ENCODE assay signal across 9 cellular contexts in the genomic region with DNA sequence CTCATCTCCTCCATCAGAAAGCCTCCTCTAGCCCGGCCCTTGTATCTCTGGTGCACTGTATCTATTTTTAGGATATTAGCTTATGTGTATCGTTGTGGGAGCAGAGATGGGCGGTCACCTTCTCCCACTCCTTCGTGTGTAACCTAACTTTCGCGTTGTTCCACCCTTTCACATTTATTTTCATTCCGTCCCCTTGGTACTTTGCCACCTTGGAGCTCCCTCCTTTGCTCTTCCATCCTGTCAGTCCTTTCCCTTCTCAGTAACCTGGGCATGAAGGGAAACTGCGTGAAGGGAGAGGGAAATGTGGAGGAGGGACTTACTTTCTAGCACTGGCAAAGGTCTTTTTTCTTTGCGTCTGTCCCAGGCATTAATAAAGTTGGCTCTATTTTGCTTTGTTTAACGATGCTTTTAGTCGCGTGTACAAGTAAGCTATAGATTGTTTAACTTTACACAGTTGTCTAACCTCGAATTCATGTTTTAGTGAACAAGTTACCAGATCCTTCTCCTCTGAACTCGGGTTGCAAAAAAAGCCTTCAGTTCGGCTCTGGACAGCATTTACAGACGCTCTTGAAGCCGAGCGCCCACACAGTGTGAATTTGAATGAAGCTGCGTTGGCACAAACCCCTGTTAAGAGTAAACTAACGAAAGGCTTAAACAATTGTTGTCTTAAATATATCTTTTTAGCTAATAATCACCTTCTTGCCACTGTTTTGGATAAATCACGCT. TPM values are rescaled to one million over a fixed set of nuclear protein-coding genes. Genes with fewer than 3 reads are reported as not detected.
DNase-seq lines count a peak whose midpoint lies in the region; ATAC-seq and TF ChIP-seq lines count a peak whose summit lies in the region.
"Had no signal": no experiment of that assay in that cellular context is flagged by ENCODE, and none has a peak within 500 bp of the region (broad histone marks: within the 10 kb centered on the region; RNA-seq: fewer than 3 reads in every experiment).

No MANE protein-coding gene starts in this region.

- H3K9me3 ChIP-seq in adipocyte (ENCODE audit: control insufficient read depth, low read length): no peaks in the 10 kb centered on the region
- H3K9me3 ChIP-seq in iPS DF 6.9 (ENCODE audit: control insufficient read depth, insufficient read depth, low read length): no peaks in the 10 kb centered on the region
- H3K9me3 ChIP-seq in skeletal muscle tissue (ENCODE audit: control insufficient read depth in 3 of 3, low read length in 3 of 3): no peaks in the 10 kb centered on the region
- no peaks in the 10 kb centered on the region for H3K9me3 ChIP-seq in WERI-Rb-1 (ENCODE audit: severe bottlenecking)

- H3K27me3 ChIP-seq in adipocyte (replicated peaks; ENCODE audit: control insufficient read depth, insufficient read depth, low read length) (peaks cover 48% of the 10 kb centered on the region), iPS DF 6.9 (ENCODE audit: control insufficient read depth, insufficient read depth, low read length) (peaks cover 42% of the 10 kb centered on the region), skeletal muscle tissue (ENCODE audit: control insufficient read depth in 3 of 3, insufficient read depth in 3 of 3, low read length in 3 of 3) (peaks cover 60 to 63% (median 62%) of the 10 kb centered on the region in 3 donors), WERI-Rb-1 (ENCODE audit: insufficient read depth, low read depth, severe bottlenecking) (peaks cover 25% of the 10 kb centered on the region)

- H3K27ac ChIP-seq in iPS DF 6.9 (ENCODE audit: low read length) (no peak overlapping the region), skeletal muscle tissue (ENCODE audit: low read depth, low read length) (no peak overlapping the region), WERI-Rb-1 (no peak overlapping the region)

- H3K4me3 ChIP-seq in adipocyte (ENCODE audit: low read length) (peak overlapping the region; percentile 36), iPS DF 6.9 (ENCODE audit: low read length) (peak overlapping the region; percentile 46; the same call in 1 of the 2 replicates), skeletal muscle tissue (ENCODE audit: low read length in 3 of 3) (peak overlapping the region in 2 of 3 donors; percentile 19 to 49), WERI-Rb-1 (ENCODE audit: low read depth, low read length) (no peak overlapping the region)

- H3K9ac ChIP-seq in adipocyte (ENCODE audit: low read length) (no peak overlapping the region), skeletal muscle tissue (ENCODE audit: low read depth in 1 of 3, low read length in 3 of 3) (no peak overlapping the region)

- no peak for TF ChIP-seq CTCF in WERI-Rb-1 (IDR thresholded peaks at IDR 0.05; ENCODE audit: low read depth, low read length)

- no CpG with 5 or more reads among the region's 21 CpGs for WGBS in iPS DF 6.9 (ENCODE audit: insufficient coverage, insufficient read length)

- H3K9me3 Mint-ChIP-seq in T-helper 1 cell treated with Interleukin-12 subunit alpha and Interleukin-12 subunit beta and Interleukin-4 antibody, amounts not matched to agents 30 μg/mL and 1 μg/mL, for 36 hours: no peaks in the 10 kb centered on the region

- H3K27ac Mint-ChIP-seq in T-helper 1 cell treated with Interleukin-12 subunit alpha and Interleukin-12 subunit beta and Interleukin-4 antibody, amounts not matched to agents 30 μg/mL and 1 μg/mL, for 36 hours: peak overlapping the region; percentile 74

- H3K36me3 ChIP-seq in adipocyte (ENCODE audit: control insufficient read depth, insufficient read depth, low read length, severe bottlenecking): no peaks in the 10 kb centered on the region
- no peaks in the 10 kb centered on the region for H3K36me3 ChIP-seq in iPS DF 6.9 (ENCODE audit: control insufficient read depth, insufficient read depth, low read length)
- H3K36me3 ChIP-seq in skeletal muscle tissue (ENCODE audit: control insufficient read depth in 3 of 3, insufficient read depth in 3 of 3, low read length in 3 of 3): no peaks in the 10 kb centered on the region
- no peaks in the 10 kb centered on the region for H3K36me3 ChIP-seq in WERI-Rb-1

- peaks cover 16% of the 10 kb centered on the region for H3K4me1 Mint-ChIP-seq in T-helper 1 cell treated with Interleukin-12 subunit alpha and Interleukin-12 subunit beta and Interleukin-4 antibody, amounts not matched to agents 30 μg/mL and 1 μg/mL, for 36 hours (ENCODE audit: low read depth)

- DNase-seq in T-helper 1 cell (no peak), adipocyte (ENCODE audit: low read depth) (peak; percentile 52), iPS DF 6.9 (ENCODE audit: low read depth, low spot score) (no peak), WERI-Rb-1 (no peak), T-helper 9 cell (no peak)

- peaks cover 6% of the 10 kb centered on the region for H3K36me3 Mint-ChIP-seq in T-helper 1 cell treated with Interleukin-12 subunit alpha and Interleukin-12 subunit beta and Interleukin-4 antibody, amounts not matched to agents 30 μg/mL and 1 μg/mL, for 36 hours (ENCODE audit: low read depth)

- ATAC-seq in HG03521 (IDR thresholded peaks at IDR 0.05; ENCODE audit: unreplicated experiment): no peak

- H3K4me1 ChIP-seq in adipocyte (ENCODE audit: control insufficient read depth, insufficient read depth, low read length) (peaks cover 31% of the 10 kb centered on the region), iPS DF 6.9 (ENCODE audit: control insufficient read depth, insufficient read depth, low read length) (0 out of 2 replicates have a peak, but pooled peaks cover 3% of the 10 kb centered on the region), skeletal muscle tissue (ENCODE audit: control insufficient read depth in 3 of 3, insufficient read depth in 3 of 3, low read length in 3 of 3) (peaks cover 36 to 48% (median 43%) of the 10 kb centered on the region in 3 donors)

- H3K4me3 Mint-ChIP-seq in T-helper 1 cell treated with Interleukin-12 subunit alpha and Interleukin-12 subunit beta and Interleukin-4 antibody, amounts not matched to agents 30 μg/mL and 1 μg/mL, for 36 hours: peak overlapping the region; percentile 29

- H3K27me3 Mint-ChIP-seq in T-helper 1 cell treated with Interleukin-12 subunit alpha and Interleukin-12 subunit beta and Interleukin-4 antibody, amounts not matched to agents 30 μg/mL and 1 μg/mL, for 36 hours (ENCODE audit: low read depth): peaks cover 66% of the 10 kb centered on the region

RNA-seq across cellular contexts. Expression of a gene that starts 3.9 kb away (rescaled TPM):
- total RNA-seq in skeletal muscle tissue: 0.52 TPM
- total RNA-seq: NCI-H460 had no signal
